In genomic region chr11:90639687-90640086, GRCh38 we compare ENCODE assay signal across 15 cellular contexts.
DNase-seq lines count a peak whose midpoint lies in the region; ATAC-seq, FAIRE-seq and TF ChIP-seq lines count a peak whose summit lies in the region.
"Had no signal": no experiment of that assay in that cellular context is flagged by ENCODE, and none has a peak within 500 bp of the region (broad histone marks: within the 10 kb centered on the region; RNA-seq: fewer than 3 reads in every experiment).

No MANE protein-coding gene starts in this region.

- H3K4me1 ChIP-seq in liver (ENCODE audit: control insufficient read depth in 4 of 4, insufficient read depth in 4 of 4, low read length in 3 of 4), result peaks cover 0 to 4% (median 2%) of the 10 kb centered on the region in 4 donors
- H3K4me1 ChIP-seq in HepG2 (ENCODE audit: insufficient read depth, low read length), result peaks cover 10% of the 10 kb centered on the region; the same call in 1 of the 2 replicates
- H3K4me1 ChIP-seq: BLaER1 treated with 17β-estradiol and CSF1 and Interleukin-3, amounts not matched to agents 10 nM and 100 nM; gastrocnemius medialis; SJCRH30; suprapubic skin had no signal

- no peaks in the 10 kb centered on the region for H3K36me3 ChIP-seq in liver (ENCODE audit: control insufficient read depth in 4 of 4, insufficient read depth in 3 of 4, low read depth in 1 of 4, low read length in 3 of 4)
- H3K36me3 ChIP-seq in HepG2 (replicated peaks in 1 of 2; ENCODE audit: control insufficient read depth in 1 of 2, insufficient read depth in 2 of 2, low read length in 2 of 2), result no peaks in the 10 kb centered on the region
- no peaks in the 10 kb centered on the region for H3K36me3 ChIP-seq in MG63
- H3K36me3 ChIP-seq: BLaER1 treated with 17β-estradiol and CSF1 and Interleukin-3, amounts not matched to agents 10 nM and 100 nM; gastrocnemius medialis; SJCRH30; suprapubic skin had no signal

- no peak overlapping the region for H3K4me3 ChIP-seq in liver (ENCODE audit: low read depth in 1 of 3, low read length in 3 of 3)
- H3K4me3 ChIP-seq in HepG2 (replicated peaks in 1 of 3; ENCODE audit: insufficient read depth in 1 of 3, low read depth in 2 of 3, low read length in 3 of 3), result no peak overlapping the region
- H3K4me3 ChIP-seq in MG63, result no peak overlapping the region
- H3K4me3 ChIP-seq: BLaER1 treated with 17β-estradiol and CSF1 and Interleukin-3, amounts not matched to agents 10 nM and 100 nM; gastrocnemius medialis; SJCRH30; suprapubic skin had no signal

- H2AFZ ChIP-seq in HepG2 (ENCODE audit: low read length), result no peak overlapping the region

- TF ChIP-seq CTCF in liver (IDR thresholded peaks at IDR 0.05; ENCODE audit: low read depth, low read length, missing input control) (peak; percentile 33), HepG2 (CRISPR knock-in tag; IDR thresholded peaks at IDR 0.05) (no peak), VCaP (conservative IDR thresholded peaks at IDR 0.05) (peak; percentile 81)

- H3K9me3 ChIP-seq in liver (ENCODE audit: control insufficient read depth in 4 of 4, low read length in 3 of 4) (no peaks in the 10 kb centered on the region), HepG2 (ENCODE audit: low read length) (no peaks in the 10 kb centered on the region), MG63 (no peaks in the 10 kb centered on the region)
- H3K9me3 ChIP-seq: BLaER1 treated with 17β-estradiol and CSF1 and Interleukin-3, amounts not matched to agents 10 nM and 100 nM; gastrocnemius medialis; SJCRH30; suprapubic skin had no signal

- no peak overlapping the region for H3K9ac ChIP-seq in liver (ENCODE audit: low read depth in 1 of 2, low read length in 2 of 2)
- H3K9ac ChIP-seq in HepG2 (ENCODE audit: insufficient read depth, low read depth, low read length), result no peak overlapping the region
- H3K9ac ChIP-seq: BLaER1 treated with 17β-estradiol and CSF1 and Interleukin-3, amounts not matched to agents 10 nM and 100 nM had no signal

- no peaks in the 10 kb centered on the region for H3K27me3 ChIP-seq in liver (ENCODE audit: control insufficient read depth in 4 of 4, insufficient read depth in 4 of 4, low read length in 3 of 4)
- no peaks in the 10 kb centered on the region for H3K27me3 ChIP-seq in HepG2 (ENCODE audit: control insufficient read depth in 1 of 2, insufficient read depth in 2 of 2, low read length in 2 of 2)
- H3K27me3 ChIP-seq in MG63, result no peaks in the 10 kb centered on the region
- H3K27me3 ChIP-seq: BLaER1 treated with 17β-estradiol and CSF1 and Interleukin-3, amounts not matched to agents 10 nM and 100 nM; gastrocnemius medialis; SJCRH30; suprapubic skin had no signal

- H4K20me1 ChIP-seq in HepG2 (ENCODE audit: insufficient read depth, low read length), result no peaks in the 10 kb centered on the region
- H4K20me1 ChIP-seq: BLaER1 treated with 17β-estradiol and CSF1 and Interleukin-3, amounts not matched to agents 10 nM and 100 nM had no signal

- H3K27ac ChIP-seq in liver (ENCODE audit: low read depth in 1 of 2, low read length in 2 of 2) (no peak overlapping the region), HepG2 (ENCODE audit: extremely low read length, insufficient read depth, low read length) (no peak overlapping the region), VCaP (no peak overlapping the region)
- H3K27ac ChIP-seq: BLaER1 treated with 17β-estradiol and CSF1 and Interleukin-3, amounts not matched to agents 10 nM and 100 nM; gastrocnemius medialis; SJCRH30; suprapubic skin had no signal

- no peak for ATAC-seq in HepG2
- ATAC-seq in HG03280 (IDR thresholded peaks at IDR 0.05; ENCODE audit: unreplicated experiment), result no peak
- ATAC-seq: activated CD8-positive, alpha-beta T cell treated with anti-CD3 and anti-CD28 coated beads for 36 hours; gastrocnemius medialis had no signal

- FAIRE-seq in HepG2 (lab: Jason Lieb, UNC), result no peak

- peak; percentile 68 to 71 for TF ChIP-seq RAD21 in liver (IDR thresholded peaks at IDR 0.05)
- no peak for TF ChIP-seq RAD21 in HepG2 (CRISPR knock-in tag; IDR thresholded peaks at IDR 0.05)

- H3K79me2 ChIP-seq in HepG2 (ENCODE audit: insufficient read depth, low read length), result no peaks in the 10 kb centered on the region

- BruUV-seq in HepG2 (replicated peaks; lab: Mats Ljungman, UMichigan), result no TSS peak

- intact Hi-C loops in HepG2 (cut with micrococcal nuclease; ENCODE audit: unreplicated experiment), result loop anchor here (10.0 kb wide), 1 partner anchor 605 kb away; no protein-coding TSS in a partner anchor

- in situ Hi-C loops in HepG2 (cut with HindIII; ENCODE audit: extremely low pct_ligation_motif_present, low pct_unique_long_range_greater_than_20kb), result loop anchor here (10.0 kb wide), 1 partner anchor 65 kb away; no protein-coding TSS in a partner anchor

- H3K4me2 ChIP-seq in HepG2 (ENCODE audit: low read depth, low read length), result no peak overlapping the region
- H3K4me2 ChIP-seq: BLaER1 treated with 17β-estradiol and CSF1 and Interleukin-3, amounts not matched to agents 10 nM and 100 nM had no signal

- DNase-seq in HepG2 (ENCODE audit: low spot score), result no peak
- DNase-seq in iPS-NIHi11 (ENCODE audit: low spot score), result peak; percentile 10
- no peak for DNase-seq in MG63
- no peak for DNase-seq in NOMO-1 treated with DMSO at 0.1 percent for 48 hours (lab: John Stamatoyannopoulos, UW; ENCODE audit: unreplicated experiment)
- DNase-seq in NCI-H1694 (lab: John Stamatoyannopoulos, UW), result no peak
- DNase-seq: activated CD8-positive, alpha-beta T cell treated with anti-CD3 and anti-CD28 coated beads for 36 hours; gastrocnemius medialis; naive B cell; NCI-H1436 treated with DMSO at 0.1 percent for 48 hours; SJCRH30 had no signal

- TF ChIP-seq EP300 in HepG2 (IDR thresholded peaks at IDR 0.05; ENCODE audit: low read depth in 2 of 2, low read length in 2 of 2) (no peak), HepG2 (CRISPR knock-in tag; IDR thresholded peaks at IDR 0.05; ENCODE audit: borderline replicate concordance) (no peak)

- POLR2A ChIA-PET in HepG2 (lab: Yijun Ruan, JAX), result no interaction called here

- WGBS in liver, result 0% methylated on average over 1 of the region's 1 CpG
- 5% methylated on average over 1 of the region's 1 CpG for WGBS in HepG2 (ENCODE audit: low lambda C conversion rate)

- CTCF ChIA-PET in HepG2 (lab: Yijun Ruan, JAX; ENCODE audit: low intra/inter-chr PET ratio, low total read pairs), result no interaction called here

- TF ChIP-seq POLR2A in HepG2 (IDR thresholded peaks at IDR 0.05; ENCODE audit: insufficient read depth in 1 of 2, low read depth in 2 of 2, low read length in 2 of 2), result no peak

TF ChIP-seq in liver, 16 proteins besides CTCF, POLR2A, EP300 and RAD21 (continues in another document):
- no peak for TF ChIP-seq YY1 (IDR thresholded peaks at IDR 0.05)
- TF ChIP-seq SP1 (IDR thresholded peaks at IDR 0.05), result no peak
- no peak for TF ChIP-seq NR2F2 (IDR thresholded peaks at IDR 0.05)
- TF ChIP-seq, protein P1, sequence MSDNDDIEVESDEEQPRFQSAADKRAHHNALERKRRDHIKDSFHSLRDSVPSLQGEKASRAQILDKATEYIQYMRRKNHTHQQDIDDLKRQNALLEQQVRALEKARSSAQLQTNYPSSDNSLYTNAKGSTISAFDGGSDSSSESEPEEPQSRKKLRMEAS (IDR thresholded peaks at IDR 0.05), result no peak
- no peak for TF ChIP-seq FOXA2 (IDR thresholded peaks at IDR 0.05)
- no peak for TF ChIP-seq FOXA1 (IDR thresholded peaks at IDR 0.05)
- no peak for TF ChIP-seq GABPA (IDR thresholded peaks at IDR 0.05 in 1 of 2, conservative IDR thresholded peaks at IDR 0.05 in 1 of 2)
- TF ChIP-seq HNF4A (conservative IDR thresholded peaks at IDR 0.05), result no peak

TF ChIP-seq in HepG2, 621 proteins besides CTCF, POLR2A, EP300 and RAD21:
- TF ChIP-seq GLI4 (CRISPR knock-in tag; IDR thresholded peaks at IDR 0.05; ENCODE audit: borderline replicate concordance), result no peak
